Comparison of ENCODE assay signal across 12 cellular contexts in genomic region chr16:84741351-84741791, GRCh38. TPM values are rescaled to one million over a fixed set of nuclear protein-coding genes. Genes with fewer than 3 reads are reported as not detected.
DNase-seq lines count a peak whose midpoint lies in the region; ATAC-seq, FAIRE-seq and TF ChIP-seq lines count a peak whose summit lies in the region.
"Had no signal": no experiment of that assay in that cellular context is flagged by ENCODE, and none has a peak within 500 bp of the region (broad histone marks: within the 10 kb centered on the region; RNA-seq: fewer than 3 reads in every experiment).

No MANE protein-coding gene starts in this region.

- no peaks in the 10 kb centered on the region for H3K36me3 Mint-ChIP-seq in natural killer cell

- peaks cover 23 to 39% of the 10 kb centered on the region in 2 experiments for H3K36me3 ChIP-seq in GM12878 (ENCODE audit: control insufficient read depth in 2 of 2, insufficient read depth in 2 of 2, low read length in 1 of 2)

- H3K9ac ChIP-seq in GM12878 (ENCODE audit: control insufficient read depth, insufficient read depth, low read length), result no peak overlapping the region
- H3K9ac ChIP-seq: KMS-11, parathyroid adenoma had no signal

- in situ Hi-C loops in GM12878 (cut with MboI), result no loop called here

- no peak for TF ChIP-seq EP300 in GM12878 (IDR thresholded peaks at IDR 0.05; ENCODE audit: borderline replicate concordance in 1 of 2, control insufficient read depth in 1 of 2, low read depth in 2 of 2, low read length in 2 of 2)

- peaks cover 37 to 51% of the 10 kb centered on the region in 2 donors for H3K4me1 Mint-ChIP-seq in natural killer cell

- peak overlapping the region in 1 of 2 donors; percentile 17 for H3K27ac Mint-ChIP-seq in natural killer cell
- H3K27ac Mint-ChIP-seq: activated naive CD4-positive, alpha-beta T cell treated with anti-CD3 and anti-CD28 coated beads, Interleukin-2, amount 10 ng/mL, durations not matched to agents 7 days and 5 days had no signal

- H4K20me1 ChIP-seq in GM12878 (ENCODE audit: control insufficient read depth, insufficient read depth), result no peaks in the 10 kb centered on the region

- no peak for TF ChIP-seq POLR2A in GM12878 (IDR thresholded peaks at IDR 0.05; ENCODE audit: low read depth, low read length)

- H3K4me2 ChIP-seq in GM12878 (ENCODE audit: control insufficient read depth, insufficient read depth), result no peak overlapping the region
- H3K4me2 ChIP-seq: KMS-11 had no signal

- no peaks in the 10 kb centered on the region for H3K27me3 ChIP-seq in GM12878 (replicated peaks in 1 of 2; ENCODE audit: control insufficient read depth in 2 of 2, insufficient read depth in 2 of 2, low read length in 1 of 2)

- H2AFZ ChIP-seq in GM12878 (ENCODE audit: control insufficient read depth, low read depth, low read length), result no peak overlapping the region
- H2AFZ ChIP-seq: parathyroid adenoma had no signal

- H3K4me3 ChIP-seq in HFF-Myc (replicated peaks; ENCODE audit: low read depth, low read length), result no peak overlapping the region
- H3K4me3 ChIP-seq in GM12878, result no peak overlapping the region

- WGBS in GM12878 (ENCODE audit: insufficient coverage, insufficient replicate concordance, low lambda C conversion rate, missing lambda C conversion rate), result 27% methylated on average over 2 of the region's 2 CpGs

- RAD21 ChIA-PET in GM12878 (lab: Charles Lee; ENCODE audit: unreplicated experiment), result interaction anchor here (1.1 to 5.3 kb wide), 3 partner anchors 12 to 211 kb away, joined by 4 to 52 read pairs (median 4); no protein-coding TSS in a partner anchor

- CTCF ChIA-PET in GM12878 (lab: Yijun Ruan, JAX), result interaction anchor here (0.7 to 9.6 kb wide), 10 partner anchors 10 to 673 kb away, joined by 4 to 239 read pairs (median 30); no protein-coding TSS in a partner anchor

- H3K9me3 ChIP-seq in GM12878 (replicated peaks; ENCODE audit: control insufficient read depth, insufficient read depth, low read length), result no peaks in the 10 kb centered on the region

- H3K79me2 ChIP-seq in GM12878 (ENCODE audit: control insufficient read depth, insufficient read depth, low read length), result peaks cover 59% of the 10 kb centered on the region

- ATAC-seq in GM12878 (no peak), natural killer cell (peak in 2 of 3 donors; percentile 22 to 24), GM21360 (IDR thresholded peaks at IDR 0.05; ENCODE audit: unreplicated experiment) (no peak)

- H3K27ac ChIP-seq in GM12878 (ENCODE audit: control insufficient read depth, insufficient read depth), result no peak overlapping the region
- H3K27ac ChIP-seq: KMS-11, parathyroid adenoma had no signal

- BruUV-seq in GM12878 (replicated peaks; lab: Mats Ljungman, UMichigan), result no TSS peak

- POLR2A ChIA-PET in GM12878 (lab: Charles Lee), result no interaction called here

- H3K4me1 ChIP-seq in GM12878 (ENCODE audit: control insufficient read depth, insufficient read depth, low read length), result peaks cover 14% of the 10 kb centered on the region

- SMC1A ChIA-PET in GM12878 (lab: Charles Lee; ENCODE audit: uncharacterized antibody, unreplicated experiment), result interaction anchor here (1.1 to 12.2 kb wide), 9 partner anchors 11 to 258 kb away, joined by 3 to 129 read pairs (median 7); no protein-coding TSS in a partner anchor

- TF ChIP-seq CTCF in HFF-Myc (IDR thresholded peaks at IDR 0.05; ENCODE audit: low read depth, low read length, missing control alignments), result no peak
- no peak for TF ChIP-seq CTCF in GM12878 (IDR thresholded peaks at IDR 0.05 in 2 of 3, conservative IDR thresholded peaks at IDR 0.05 in 1 of 3; ENCODE audit: control insufficient read depth in 2 of 3, extremely low read depth in 1 of 3, insufficient read depth in 1 of 3, low read depth in 3 of 3, low read length in 3 of 3)
- no peak for TF ChIP-seq CTCF in natural killer cell (IDR thresholded peaks at IDR 0.05)

- H3K4me3 Mint-ChIP-seq in natural killer cell, result no peak overlapping the region
- H3K4me3 Mint-ChIP-seq: activated naive CD4-positive, alpha-beta T cell treated with anti-CD3 and anti-CD28 coated beads, Interleukin-2, amount 10 ng/mL, durations not matched to agents 7 days and 5 days had no signal

- FAIRE-seq in GM12878 (lab: Jason Lieb, UNC), result no peak
- FAIRE-seq: H1 had no signal

- H3K9me3 Mint-ChIP-seq in natural killer cell, result no peaks in the 10 kb centered on the region
- H3K9me3 Mint-ChIP-seq: activated naive CD4-positive, alpha-beta T cell treated with anti-CD3 and anti-CD28 coated beads, Interleukin-2, amount 10 ng/mL, durations not matched to agents 7 days and 5 days had no signal

- no peak for TF ChIP-seq RAD21 in GM12878 (IDR thresholded peaks at IDR 0.05; ENCODE audit: insufficient read depth, low read depth, low read length)

- H3K27me3 Mint-ChIP-seq in natural killer cell (ENCODE audit: low read depth in 2 of 2), result no peaks in the 10 kb centered on the region
- H3K27me3 Mint-ChIP-seq: activated naive CD4-positive, alpha-beta T cell treated with anti-CD3 and anti-CD28 coated beads, Interleukin-2, amount 10 ng/mL, durations not matched to agents 7 days and 5 days had no signal

- intact Hi-C loops in GM12878 (cut with micrococcal nuclease; ENCODE audit: unreplicated experiment), result no loop called here
- intact Hi-C loops in natural killer cell (cut with micrococcal nuclease), result no loop called here

- peak in 12 of 14 donors; percentile 34 to 77 (median 64) for DNase-seq in C1 segment of cervical spinal cord (lab: John Stamatoyannopoulos, UW)
- peak; percentile 56 for DNase-seq in HFF-Myc (ENCODE audit: extremely low read depth, low read depth)
- no peak for DNase-seq in GM12878 (ENCODE audit: low read depth, low spot score)
- DNase-seq in natural killer cell, result no peak
- DNase-seq in GM19240 (ENCODE audit: insufficient read length, low spot score), result no peak
- DNase-seq in NCI-H1436 treated with DMSO at 0.1 percent for 48 hours (lab: John Stamatoyannopoulos, UW), result no peak
- DNase-seq in HuH-7 (ENCODE audit: low spot score), result no peak
- DNase-seq: activated naive CD4-positive, alpha-beta T cell treated with anti-CD3 and anti-CD28 coated beads, Interleukin-2, amount 10 ng/mL, durations not matched to agents 7 days and 5 days had no signal

TF ChIP-seq in GM12878, 131 proteins besides CTCF, POLR2A, EP300 and RAD21:
- TF ChIP-seq CBFB (IDR thresholded peaks at IDR 0.05; ENCODE audit: low read depth) (no peak), SPI1 (IDR thresholded peaks at IDR 0.05; ENCODE audit: borderline replicate concordance, insufficient read depth, low read depth, low read length) (0 out of 2 replicates have a peak, but pooled peaks have one; percentile 4)

RNA-seq across cellular contexts. Expression of gene USP10, which starts 41.6 kb away (rescaled TPM):
- total RNA-seq in GM12878 (2013; cell fraction: nucleolus; rRNA removed), result 199 and 215 TPM in 2 replicates
- 70.7 and 77.3 TPM in 2 replicates for total RNA-seq in GM12878 (2014; rRNA removed)
- total RNA-seq in GM12878 (2014; rRNA removed; fragmentation: Illumina TruSeq; extraction: Trizol), result 80.8 and 85.2 TPM in 2 replicates
- 119 and 122 TPM in 2 replicates for total RNA-seq in GM12878 (2021)
- 47.5 TPM for polyA plus RNA-seq in GM12878 (2011; ENCODE audit: low read depth)
- 74.7 and 125 TPM in 2 replicates for polyA plus RNA-seq in GM12878 (2011; rRNA removed)
- 121 and 122 TPM in 2 replicates for polyA plus RNA-seq in GM12878 (2011; cell fraction: cytosol; rRNA removed)
- polyA plus RNA-seq in GM12878 (2011; cell fraction: nucleus; rRNA removed), result 109 and 126 TPM in 2 replicates
- 67.1 and 71.5 TPM in 2 replicates for polyA plus RNA-seq in GM12878 (2012)
- 133 and 198 TPM in 2 replicates for polyA plus RNA-seq in GM12878 (2014; fragmentation: Illumina TruSeq; extraction: Trizol)
- polyA plus RNA-seq in GM12878 (2014; fragmentation: Nextera tagmentation; extraction: Ambion mirVana), result 10 to 100 TPM; 46.1 to 47.7 TPM
- 87.5 and 87.9 TPM in 2 replicates for polyA plus RNA-seq in GM12878 (2014; rRNA removed)
- polyA plus RNA-seq in GM12878 (2016; fragmentation: Nextera tagmentation; extraction: Ambion mirVana), result 100 to 1,000 TPM; 143 to 160 TPM
- 227 and 233 TPM in 2 replicates for polyA minus RNA-seq in GM12878 (2011; rRNA and poly(A)+ RNA removed)
- 47.4 and 71.6 TPM in 2 replicates for polyA minus RNA-seq in GM12878 (2011; cell fraction: cytosol; rRNA and poly(A)+ RNA removed)
- polyA minus RNA-seq in GM12878 (2011; cell fraction: nucleus; rRNA and poly(A)+ RNA removed), result 39.7 and 77.1 TPM in 2 replicates
- total RNA-seq in natural killer cell, result 100 to 1,000 TPM in 2 of 3 donors, 10 to 100 TPM in 1; 78.4 to 103 (median 100) TPM

Comparison
In these comparisons a context has a peak if more than half of its experiments do, and no peak if none do; other contexts are left out.
1. DNase-seq: peak in C1 segment of cervical spinal cord (12 of 14) and HFF-Myc (single experiment); none in GM12878 (single experiment), natural killer cell (single experiment), GM19240 (single experiment), NCI-H1436 treated with DMSO at 0.1 percent for 48 hours (single experiment) and HuH-7 (single experiment).
2. ATAC-seq: peak in natural killer cell (2 of 3); none in GM12878 (single experiment) and GM21360 (single experiment).